ENCODE assay signal across 15 cellular contexts in genomic region chr1:93723101-93723500, GRCh38. TPM values are rescaled to one million over a fixed set of nuclear protein-coding genes. Genes with fewer than 3 reads are reported as not detected.
DNase-seq lines count a peak whose midpoint lies in the region; ATAC-seq and TF ChIP-seq lines count a peak whose summit lies in the region.
"Had no signal": no experiment of that assay in that cellular context is flagged by ENCODE, and none has a peak within 500 bp of the region (broad histone marks: within the 10 kb centered on the region; RNA-seq: fewer than 3 reads in every experiment).

No MANE protein-coding gene starts in this region.

- no peak for TF ChIP-seq CTCF in PC-3 (conservative IDR thresholded peaks at IDR 0.05; ENCODE audit: low read depth, low read length)
- TF ChIP-seq CTCF in epithelial cell of esophagus (IDR thresholded peaks at IDR 0.05; ENCODE audit: insufficient read depth, low read depth, low read length, missing control alignments), result no peak
- TF ChIP-seq CTCF in nephron progenitor cell (IDR thresholded peaks at IDR 0.05), result no peak
- TF ChIP-seq CTCF in vagina (IDR thresholded peaks at IDR 0.05), result no peak

- no peak for TF ChIP-seq POLR2A in vagina (IDR thresholded peaks at IDR 0.05)

- peak overlapping the region; percentile 100 for H3K27ac Mint-ChIP-seq in nephron progenitor cell
- H3K27ac Mint-ChIP-seq: activated T-helper 2 cell treated with anti-CD3 and anti-CD28 coated beads, Interferon-gamma antibody, Interleukin-2, Interleukin-4, amounts not matched to agents 10 μg/mL and 5 μg/mL and 100 μg/mL, durations not matched to agents 14 hours and 24 hours and 36 hours had no signal

- no peaks in the 10 kb centered on the region for H4K20me1 ChIP-seq in PC-3 (ENCODE audit: low read length)

- H3K9me3 Mint-ChIP-seq in nephron progenitor cell, result no peaks in the 10 kb centered on the region

- H3K27ac ChIP-seq in PC-3 (ENCODE audit: low read length), result peak overlapping the region; percentile 94; the same call in 1 of the 2 replicates
- H3K27ac ChIP-seq in vagina, result no peak overlapping the region
- H3K27ac ChIP-seq: pancreas had no signal

- H3K4me1 Mint-ChIP-seq in nephron progenitor cell, result peaks cover 83% of the 10 kb centered on the region

- H3K36me3 Mint-ChIP-seq in nephron progenitor cell (ENCODE audit: low read depth), result no peaks in the 10 kb centered on the region

- DNase-seq in AG08395 (ENCODE audit: low spot score) (peak; percentile 67), PC-3 (peak; percentile 49), epithelial cell of esophagus (ENCODE audit: low read depth) (peak; percentile 26), nephron progenitor cell (peak; percentile 25), mucosa of gallbladder (ENCODE audit: low spot score) (no peak), mesenteric fat pad (ENCODE audit: low spot score) (no peak), NCI-H146 treated with DMSO at 0.1 percent for 48 hours (lab: John Stamatoyannopoulos, UW; ENCODE audit: unreplicated experiment) (no peak), vagina (ENCODE audit: extremely low spot score in 2 of 2) (no peak)
- DNase-seq: central memory CD4-positive, alpha-beta T cell; kidney glomerular epithelial cell; NCI-H526 treated with DMSO at 0.1 percent for 48 hours; pancreas; SIG-M5; stimulated activated CD4-positive, alpha-beta T cell treated with anti-CD3 and anti-CD28 coated beads, Interleukin-4, amount 100 ng/mL, for 4 hours had no signal

- POLR2A ChIA-PET in PC-3 (lab: Charles Lee; ENCODE audit: unreplicated experiment), result no interaction called here

- H3K4me3 ChIP-seq in PC-3 (ENCODE audit: low read length), result no peak overlapping the region
- H3K4me3 ChIP-seq in epithelial cell of esophagus (ENCODE audit: low read length), result no peak overlapping the region
- H3K4me3 ChIP-seq in vagina, result no peak overlapping the region
- H3K4me3 ChIP-seq: pancreas had no signal

- no peaks in the 10 kb centered on the region for H3F3A ChIP-seq in PC-3 (ENCODE audit: low read length, unreplicated experiment)

- no peak overlapping the region for H3K4me2 ChIP-seq in PC-3 (ENCODE audit: low read length)

- no peaks in the 10 kb centered on the region for H3K79me2 ChIP-seq in PC-3 (ENCODE audit: low read length)

- no peak; the same call in 1 of the 2 replicates for ATAC-seq in PC-3

- H3K9me3 ChIP-seq in PC-3 (ENCODE audit: low read length) (no peaks in the 10 kb centered on the region), vagina (no peaks in the 10 kb centered on the region)
- H3K9me3 ChIP-seq: pancreas had no signal

- CTCF ChIA-PET in PC-3 (lab: Charles Lee), result no interaction called here

- peaks cover 9% of the 10 kb centered on the region for H3K27me3 Mint-ChIP-seq in nephron progenitor cell (ENCODE audit: low read depth, poor library complexity)

- H2AFZ ChIP-seq in PC-3 (ENCODE audit: low read length), result no peak overlapping the region

- H3K36me3 ChIP-seq in PC-3 (ENCODE audit: low read depth, low read length) (no peaks in the 10 kb centered on the region), vagina (no peaks in the 10 kb centered on the region)
- H3K36me3 ChIP-seq: pancreas had no signal

- H3K9me2 ChIP-seq in PC-3 (replicated peaks; ENCODE audit: low read length), result no peaks in the 10 kb centered on the region

- peak overlapping the region; percentile 42 for H3K4me3 Mint-ChIP-seq in nephron progenitor cell

- intact Hi-C loops in PC-3 (cut with micrococcal nuclease) (no loop called here), vagina (cut with DNase I) (no loop called here)

- H3K27me3 ChIP-seq in PC-3 (ENCODE audit: low read length) (no peaks in the 10 kb centered on the region), vagina (no peaks in the 10 kb centered on the region)
- H3K27me3 ChIP-seq: pancreas had no signal

- BruUV-seq in PC-3 (replicated peaks; lab: Mats Ljungman, UMichigan), result no TSS peak

- H3K9ac ChIP-seq in PC-3 (ENCODE audit: low read length), result no peak overlapping the region

- peaks cover 41% of the 10 kb centered on the region for H3K4me1 ChIP-seq in PC-3 (ENCODE audit: insufficient read depth, low read length)
- H3K4me1 ChIP-seq in vagina, result peaks cover 4% of the 10 kb centered on the region
- H3K4me1 ChIP-seq: pancreas had no signal

RNA-seq across cellular contexts. Expression of gene BCAR3, which starts 41.5 kb away (rescaled TPM):
- total RNA-seq in PC-3 (2014; rRNA removed) (169 and 171 TPM in 2 replicates), mucosa of gallbladder (51.8 TPM), mesenteric fat pad (30.3 TPM), vagina (22.8 TPM)

Comparison
In these comparisons a context has a peak if more than half of its experiments do, and no peak if none do; other contexts are left out.
1. DNase-seq: peak in AG08395 (single experiment), PC-3 (single experiment), epithelial cell of esophagus (single experiment) and nephron progenitor cell (single experiment); none in mucosa of gallbladder (single experiment), mesenteric fat pad (single experiment), NCI-H146 treated with DMSO at 0.1 percent for 48 hours (single experiment) and vagina (0 of 2).